ENCODE assay signal across 26 cellular contexts in the genomic region with DNA sequence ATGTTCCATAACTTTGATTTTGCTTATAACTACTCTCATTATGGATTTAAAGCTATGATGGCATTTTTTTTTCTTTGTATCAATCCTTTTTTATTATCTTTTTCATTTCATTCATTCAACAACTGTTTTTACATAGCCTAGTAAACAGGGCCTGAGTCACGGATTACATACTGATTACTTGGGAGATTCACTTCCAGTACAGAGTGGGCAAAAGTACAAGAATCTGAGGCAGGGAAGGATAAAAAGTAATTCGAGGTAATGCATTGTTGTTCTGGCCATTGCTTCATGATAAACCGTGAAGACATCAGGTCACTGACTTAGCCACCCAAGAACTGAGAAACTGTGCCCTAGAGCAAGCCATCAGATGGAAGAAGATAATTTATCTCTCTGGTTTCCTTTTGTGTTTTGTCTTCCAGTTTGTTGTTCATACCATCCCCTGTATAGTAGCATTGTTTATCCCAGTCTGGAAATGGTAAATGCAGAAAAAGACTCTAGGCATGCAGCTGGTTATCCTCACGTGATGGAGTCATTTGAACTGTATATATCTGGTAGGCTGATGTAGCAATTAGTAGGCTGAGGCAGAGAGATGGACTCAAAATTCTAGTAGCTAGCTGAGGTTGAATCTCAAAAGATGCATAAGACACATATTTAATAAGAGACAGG.
A peak's percentile ranks its signal among the peaks of the same experiment; 100 is the strongest.
DNase-seq lines count a peak whose midpoint lies in the region; ATAC-seq and TF ChIP-seq lines count a peak whose summit lies in the region.
"Had no signal": no experiment of that assay in that cellular context is flagged by ENCODE, and none has a peak within 500 bp of the region (broad histone marks: within the 10 kb centered on the region; RNA-seq: fewer than 3 reads in every experiment).

No MANE protein-coding gene starts in this region.

- H3K4me1 ChIP-seq in GM23248 (ENCODE audit: insufficient read depth): peaks cover 7% of the 10 kb centered on the region; the same call in 1 of the 2 replicates

- H3K27ac ChIP-seq in GM23248: peak overlapping the region; percentile 37; the same call in 1 of the 2 replicates
- H3K27ac ChIP-seq in CD4-positive, alpha-beta T cell (ENCODE audit: low read depth, low read length): no peak overlapping the region
- H3K27ac ChIP-seq: 22Rv1, PC-9 had no signal

- H3K4me1 Mint-ChIP-seq in CD4-positive, alpha-beta T cell (ENCODE audit: low read depth): no peaks in the 10 kb centered on the region
- no peaks in the 10 kb centered on the region for H3K4me1 Mint-ChIP-seq in activated T-cell treated with anti-CD3 and anti-CD28 coated beads, Interleukin-2, amount 50 U/mL, for 24 hours (ENCODE audit: low read depth)
- H3K4me1 Mint-ChIP-seq: CD4-positive, alpha-beta memory T cell; nephron progenitor cell; stimulated activated memory B cell treated with anti-CD40 and anti-IgM and Interleukin-4, amounts not matched to agents 10 μg/mL and 1 μg/mL and 100 μg/mL, for 72 hours had no signal

- H3K36me3 ChIP-seq in GM23248 (ENCODE audit: low read depth): no peaks in the 10 kb centered on the region

- TF ChIP-seq CTCF in AG04449 (IDR thresholded peaks at IDR 0.05; ENCODE audit: insufficient read depth, low read length, missing control alignments): no peak
- no peak for TF ChIP-seq CTCF in astrocyte of the spinal cord (IDR thresholded peaks at IDR 0.05; ENCODE audit: low read depth, low read length)
- no peak for TF ChIP-seq CTCF in CD4-positive, alpha-beta T cell (IDR thresholded peaks at IDR 0.05)

- H3K9me3 ChIP-seq in GM23248 (ENCODE audit: low read depth): no peaks in the 10 kb centered on the region
- no peaks in the 10 kb centered on the region for H3K9me3 ChIP-seq in CD4-positive, alpha-beta T cell (ENCODE audit: control insufficient read depth, low read length)
- H3K9me3 ChIP-seq: SK-N-SH had no signal

- intact Hi-C loops in CD4-positive, alpha-beta T cell (cut with DNase I, micrococcal nuclease): no loop called here

- no peaks in the 10 kb centered on the region for H4K20me1 ChIP-seq in GM23248 (ENCODE audit: insufficient read depth)

- no peak for ATAC-seq in GM19351 (IDR thresholded peaks at IDR 0.05; ENCODE audit: unreplicated experiment)
- ATAC-seq in CD4-positive, alpha-beta T cell (ENCODE audit: poor library complexity): no peak
- ATAC-seq: left colon; Right ventricle myocardium inferior; stimulated activated memory B cell treated with anti-CD40 and anti-IgM and Interleukin-4, amounts not matched to agents 10 μg/mL and 1 μg/mL and 100 μg/mL, for 72 hours had no signal

- peak; percentile 1 for DNase-seq in AG04449 (ENCODE audit: low read depth, low spot score)
- DNase-seq in GM23248: peak; percentile 70
- DNase-seq in astrocyte of the spinal cord (ENCODE audit: low read depth, low spot score): peak; percentile 37
- peak; percentile 13 for DNase-seq in fibroblast of the conjunctiva (ENCODE audit: low read depth)
- DNase-seq in DMS79 treated with DMSO at 0.1 percent for 48 hours (lab: John Stamatoyannopoulos, UW): no peak
- no peak for DNase-seq in CD4-positive, alpha-beta T cell
- DNase-seq in activated T-cell treated with anti-CD3 and anti-CD28 coated beads, Interleukin-2, amount 50 U/mL, for 24 hours: no peak
- DNase-seq: activated CD4-positive, CD25-positive, alpha-beta regulatory T cell; activated T-cell treated with anti-CD3 and anti-CD28 coated beads, Interleukin-2, amount 50 U/mL, for 48 hours; CD4-positive, alpha-beta memory T cell; EL; H9; hippocampal formation; left colon; NCI-H1417 treated with DMSO at 0.1 percent for 48 hours; NCI-H2081 treated with DMSO at 0.1 percent for 48 hours; NCI-H226; NCI-H526 treated with DMSO at 0.1 percent for 48 hours; nephron progenitor cell; PC-9; SK-N-SH had no signal

- no peaks in the 10 kb centered on the region for H3K79me2 ChIP-seq in GM23248 (ENCODE audit: insufficient read depth)

- no peaks in the 10 kb centered on the region for H3K36me3 Mint-ChIP-seq in CD4-positive, alpha-beta T cell (ENCODE audit: low read depth)
- H3K36me3 Mint-ChIP-seq in activated T-cell treated with anti-CD3 and anti-CD28 coated beads, Interleukin-2, amount 50 U/mL, for 24 hours (ENCODE audit: low read depth): no peaks in the 10 kb centered on the region
- H3K36me3 Mint-ChIP-seq: CD4-positive, alpha-beta memory T cell; stimulated activated memory B cell treated with anti-CD40 and anti-IgM and Interleukin-4, amounts not matched to agents 10 μg/mL and 1 μg/mL and 100 μg/mL, for 72 hours had no signal

- H2AFZ ChIP-seq in GM23248: no peak overlapping the region
- H2AFZ ChIP-seq: PC-9 had no signal

- no peaks in the 10 kb centered on the region for H3K27me3 ChIP-seq in GM23248 (replicated peaks; ENCODE audit: insufficient read depth)
- no peaks in the 10 kb centered on the region for H3K27me3 ChIP-seq in CD4-positive, alpha-beta T cell (ENCODE audit: control insufficient read depth, insufficient read depth, low read length)

- no peak overlapping the region for H3K27ac Mint-ChIP-seq in CD4-positive, alpha-beta T cell
- no peak overlapping the region for H3K27ac Mint-ChIP-seq in activated T-cell treated with anti-CD3 and anti-CD28 coated beads, Interleukin-2, amount 50 U/mL, for 24 hours
- H3K27ac Mint-ChIP-seq: H9; nephron progenitor cell; stimulated activated memory B cell treated with anti-CD40 and anti-IgM and Interleukin-4, amounts not matched to agents 10 μg/mL and 1 μg/mL and 100 μg/mL, for 72 hours; type B pancreatic cell had no signal

- 63 to 64% methylated on average over 4 of the region's 4 CpGs for WGBS in GM23248 (ENCODE audit: low coverage in 1 of 2, low lambda C conversion rate in 2 of 2, missing lambda C conversion rate in 2 of 2), 2 experiments

- H3K27me3 Mint-ChIP-seq in CD4-positive, alpha-beta T cell: no peaks in the 10 kb centered on the region
- no peaks in the 10 kb centered on the region for H3K27me3 Mint-ChIP-seq in activated T-cell treated with anti-CD3 and anti-CD28 coated beads, Interleukin-2, amount 50 U/mL, for 24 hours
- H3K27me3 Mint-ChIP-seq: CD4-positive, alpha-beta memory T cell; stimulated activated memory B cell treated with anti-CD40 and anti-IgM and Interleukin-4, amounts not matched to agents 10 μg/mL and 1 μg/mL and 100 μg/mL, for 72 hours; type B pancreatic cell had no signal

- no peaks in the 10 kb centered on the region for H3K9me2 ChIP-seq in GM23248 (ENCODE audit: insufficient read depth)
- H3K9me2 ChIP-seq: SK-N-SH had no signal

- H3K4me3 Mint-ChIP-seq in CD4-positive, alpha-beta T cell: no peak overlapping the region
- H3K4me3 Mint-ChIP-seq in activated T-cell treated with anti-CD3 and anti-CD28 coated beads, Interleukin-2, amount 50 U/mL, for 24 hours: no peak overlapping the region
- H3K4me3 Mint-ChIP-seq: CD4-positive, alpha-beta memory T cell; H9; nephron progenitor cell; stimulated activated memory B cell treated with anti-CD40 and anti-IgM and Interleukin-4, amounts not matched to agents 10 μg/mL and 1 μg/mL and 100 μg/mL, for 72 hours; type B pancreatic cell had no signal

- no peak overlapping the region for H3K4me2 ChIP-seq in GM23248 (ENCODE audit: unreplicated experiment)
- H3K4me2 ChIP-seq: PC-9, SK-N-SH had no signal

- peaks cover 12% of the 10 kb centered on the region for H3K9me3 Mint-ChIP-seq in CD4-positive, alpha-beta T cell
- H3K9me3 Mint-ChIP-seq in activated T-cell treated with anti-CD3 and anti-CD28 coated beads, Interleukin-2, amount 50 U/mL, for 24 hours: peaks cover 14% of the 10 kb centered on the region

- POLR2A ChIA-PET in AG04449 (lab: Yijun Ruan, JAX): no interaction called here
- POLR2A ChIA-PET in CD4-positive, alpha-beta T cell (lab: Charles Lee): no interaction called here

- H3K4me3 ChIP-seq in AG04449 (ENCODE audit: low read depth, low read length) (no peak overlapping the region), GM23248 (no peak overlapping the region), astrocyte of the spinal cord (ENCODE audit: low read depth, low read length) (no peak overlapping the region)
- H3K4me3 ChIP-seq: PC-9 had no signal

- CTCF ChIA-PET in AG04449 (lab: Yijun Ruan, JAX): no interaction called here
- CTCF ChIA-PET in CD4-positive, alpha-beta T cell (lab: Charles Lee): no interaction called here

- in situ Hi-C loops in GM23248 (cut with MboI): no loop called here
- in situ Hi-C loops in astrocyte of the spinal cord (cut with HindIII; ENCODE audit: low sequenced_read_pairs): no loop called here

- no peak overlapping the region for H3K9ac ChIP-seq in GM23248
- H3K9ac ChIP-seq: SK-N-SH had no signal

- H3F3A ChIP-seq in GM23248 (ENCODE audit: insufficient read depth): no peaks in the 10 kb centered on the region

Comparison
In these comparisons a context has a peak if more than half of its experiments do, and no peak if none do; other contexts are left out.
1. DNase-seq: peak in AG04449 (single experiment), GM23248 (single experiment), astrocyte of the spinal cord (single experiment) and fibroblast of the conjunctiva (single experiment); none in DMS79 treated with DMSO at 0.1 percent for 48 hours (single experiment), CD4-positive, alpha-beta T cell (0 of 10) and activated T-cell treated with anti-CD3 and anti-CD28 coated beads, Interleukin-2, amount 50 U/mL, for 24 hours (single experiment).